ENCODE assay signal across 8 cellular contexts in the genomic region with DNA sequence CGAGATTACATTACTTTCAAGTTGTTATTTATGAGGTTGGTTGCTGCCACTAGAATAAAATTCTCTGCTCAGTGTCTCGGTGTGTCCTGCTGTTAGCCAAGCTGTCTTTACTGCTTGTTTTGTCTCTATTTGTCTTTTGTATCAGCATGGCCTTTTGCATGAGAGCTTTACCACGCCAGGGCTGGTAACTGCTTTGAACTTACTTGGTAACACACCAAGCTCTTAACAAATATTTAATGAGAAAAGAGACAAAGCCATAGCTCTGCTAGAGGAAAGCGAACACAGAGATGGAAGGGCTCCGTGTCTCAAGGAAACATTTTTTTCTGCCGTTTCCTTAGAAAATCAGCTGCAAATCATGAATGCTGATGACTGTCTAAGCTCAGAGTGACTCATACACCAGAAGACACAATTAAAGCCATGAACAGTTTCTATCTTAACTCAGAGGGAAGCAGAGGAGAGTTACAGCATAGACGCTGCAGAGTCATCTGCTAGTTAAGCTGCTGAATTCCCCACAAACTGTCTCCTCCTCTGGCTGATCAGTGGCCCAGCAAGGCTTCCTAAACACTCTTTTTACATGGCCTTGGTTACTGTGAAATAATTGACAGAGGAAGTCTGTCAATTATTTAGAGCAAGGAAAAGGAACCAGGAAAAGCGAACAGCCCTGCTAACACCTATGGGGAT. TPM values are rescaled to one million over a fixed set of nuclear protein-coding genes. Genes with fewer than 3 reads are reported as not detected.
A peak's percentile ranks its signal among the peaks of the same experiment; 100 is the strongest.
DNase-seq lines count a peak whose midpoint lies in the region; ATAC-seq and TF ChIP-seq lines count a peak whose summit lies in the region.

No MANE protein-coding gene starts in this region.

- H3K27ac Mint-ChIP-seq in WTC11: peak overlapping the region; percentile 51; the same call in 1 of the 2 replicates

- peaks cover 36% of the 10 kb centered on the region for H3K4me1 Mint-ChIP-seq in WTC11

- H3K36me3 Mint-ChIP-seq in WTC11: peaks cover 35% of the 10 kb centered on the region

- H3K4me3 Mint-ChIP-seq in WTC11: no peak overlapping the region

- H3K4me3 ChIP-seq in cardiac muscle cell: no peak overlapping the region
- H3K4me3 ChIP-seq in skin epidermis: no peak overlapping the region

- peaks cover 7% of the 10 kb centered on the region for H3K9me3 Mint-ChIP-seq in WTC11

- ATAC-seq in GM18519 (IDR thresholded peaks at IDR 0.05; ENCODE audit: low FRiP score, unreplicated experiment) (peak; percentile 40), HG03139 (IDR thresholded peaks at IDR 0.05; ENCODE audit: unreplicated experiment) (peak; percentile 31), WTC11 (peak; percentile 22)

- H3K27me3 ChIP-seq in cardiac muscle cell: no peaks in the 10 kb centered on the region

- H3K9me3 ChIP-seq in cardiac muscle cell (ENCODE audit: low read depth): no peaks in the 10 kb centered on the region

- CTCF ChIA-PET in WTC11 (lab: Charles Lee): interaction anchor here (0.6 to 1.3 kb wide), 4 partner anchors 11 to 466 kb away, joined by 3 to 4 read pairs (median 3); no protein-coding TSS in a partner anchor

- TF ChIP-seq CTCF in WTC11 (IDR thresholded peaks at IDR 0.05): no peak
- TF ChIP-seq CTCF in cardiac muscle cell (IDR thresholded peaks at IDR 0.05; ENCODE audit: low read depth, low read length): no peak

- H3K36me3 ChIP-seq in cardiac muscle cell: peaks cover 10% of the 10 kb centered on the region

- H3K27ac ChIP-seq in cardiac muscle cell: peak overlapping the region; percentile 25
- peak overlapping the region in 19 of 21 experiments; percentile 4 to 82 (median 65) for H3K27ac ChIP-seq in skin epidermis

- POLR2A ChIA-PET in WTC11 (lab: Charles Lee): interaction anchor here (0.5 to 0.6 kb wide), 2 partner anchors 28 to 534 kb away, joined by 3 to 4 read pairs; no protein-coding TSS in a partner anchor

- H3K27me3 Mint-ChIP-seq in WTC11 (ENCODE audit: low read depth): no peaks in the 10 kb centered on the region

- peaks cover 13% of the 10 kb centered on the region for H3K4me1 ChIP-seq in cardiac muscle cell (ENCODE audit: low read depth)

- DNase-seq in WTC11 (ENCODE audit: low spot score) (no peak), cardiac muscle cell (ENCODE audit: low read depth in 1 of 2, low spot score in 1 of 2) (peak in 1 of 2 donors; percentile 76), NCI-H2107 (lab: John Stamatoyannopoulos, UW) (no peak), T-helper 9 cell (no peak), DMS114 treated with DMSO at 0.1 percent for 48 hours (lab: John Stamatoyannopoulos, UW; ENCODE audit: unreplicated experiment) (no peak)

TF ChIP-seq in WTC11, 78 proteins besides CTCF, POLR2A, EP300 and RAD21 (continues in another document):
- TF ChIP-seq ZNF317 (CRISPR knock-in tag; IDR thresholded peaks at IDR 0.05; ENCODE audit: borderline replicate concordance, low read depth) (no peak), RELA (CRISPR knock-in tag; IDR thresholded peaks at IDR 0.05; ENCODE audit: borderline replicate concordance) (no peak), GABPB1 (CRISPR knock-in tag; IDR thresholded peaks at IDR 0.05) (no peak), CREB1 (CRISPR knock-in tag; IDR thresholded peaks at IDR 0.05) (no peak), NR1H2 (CRISPR knock-in tag; IDR thresholded peaks at IDR 0.05) (no peak), JUN (CRISPR knock-in tag; IDR thresholded peaks at IDR 0.05) (no peak), ZNF396 (CRISPR knock-in tag; IDR thresholded peaks at IDR 0.05; ENCODE audit: borderline replicate concordance) (no peak), CREM (CRISPR knock-in tag; IDR thresholded peaks at IDR 0.05) (no peak), NR2C2 (CRISPR knock-in tag; IDR thresholded peaks at IDR 0.05) (no peak), ZNF138 (CRISPR knock-in tag; conservative IDR thresholded peaks at IDR 0.05) (no peak), ELF4 (CRISPR knock-in tag; IDR thresholded peaks at IDR 0.05; ENCODE audit: low read depth) (no peak), ZNF416 (CRISPR knock-in tag; IDR thresholded peaks at IDR 0.05) (no peak)
- TF ChIP-seq, protein P1, sequence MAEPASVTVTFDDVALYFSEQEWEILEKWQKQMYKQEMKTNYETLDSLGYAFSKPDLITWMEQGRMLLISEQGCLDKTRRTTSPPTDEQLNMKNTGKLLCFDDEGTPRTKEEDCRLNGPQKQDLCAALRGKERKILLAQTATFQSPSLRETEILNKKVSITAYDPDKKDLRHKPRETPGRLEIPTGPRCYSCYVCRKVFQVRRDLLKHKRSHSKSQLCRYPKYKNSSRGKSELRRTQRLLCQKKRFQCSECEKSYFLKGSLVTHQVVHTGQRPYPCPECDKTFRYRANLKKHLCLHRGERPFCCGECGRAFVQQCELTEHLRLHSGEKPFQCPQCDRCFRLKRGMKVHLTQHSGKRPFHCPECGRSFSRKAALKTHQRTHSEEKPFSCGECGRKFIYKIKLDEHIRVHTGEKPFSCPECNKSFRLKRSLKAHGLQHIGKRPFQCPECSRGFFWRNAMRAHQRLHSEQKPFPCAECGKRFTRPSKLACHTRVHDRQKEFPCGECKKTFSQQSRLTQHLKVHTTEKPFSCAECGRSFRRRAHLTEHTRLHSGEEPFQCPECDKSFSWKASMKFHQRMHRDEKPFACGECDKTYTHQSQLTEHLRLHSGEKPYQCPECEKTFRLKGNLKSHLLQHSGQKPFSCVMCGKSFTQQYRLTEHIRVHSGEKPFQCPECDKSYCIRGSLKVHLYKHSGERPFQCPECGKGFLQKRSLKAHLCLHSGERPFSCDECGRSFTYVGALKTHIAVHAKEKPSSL (CRISPR knock-in tag; conservative IDR thresholded peaks at IDR 0.05): no peak
- TF ChIP-seq, protein P2, sequence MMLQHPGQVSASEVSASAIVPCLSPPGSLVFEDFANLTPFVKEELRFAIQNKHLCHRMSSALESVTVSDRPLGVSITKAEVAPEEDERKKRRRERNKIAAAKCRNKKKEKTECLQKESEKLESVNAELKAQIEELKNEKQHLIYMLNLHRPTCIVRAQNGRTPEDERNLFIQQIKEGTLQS (CRISPR knock-in tag; conservative IDR thresholded peaks at IDR 0.05): no peak
- TF ChIP-seq, protein P3, sequence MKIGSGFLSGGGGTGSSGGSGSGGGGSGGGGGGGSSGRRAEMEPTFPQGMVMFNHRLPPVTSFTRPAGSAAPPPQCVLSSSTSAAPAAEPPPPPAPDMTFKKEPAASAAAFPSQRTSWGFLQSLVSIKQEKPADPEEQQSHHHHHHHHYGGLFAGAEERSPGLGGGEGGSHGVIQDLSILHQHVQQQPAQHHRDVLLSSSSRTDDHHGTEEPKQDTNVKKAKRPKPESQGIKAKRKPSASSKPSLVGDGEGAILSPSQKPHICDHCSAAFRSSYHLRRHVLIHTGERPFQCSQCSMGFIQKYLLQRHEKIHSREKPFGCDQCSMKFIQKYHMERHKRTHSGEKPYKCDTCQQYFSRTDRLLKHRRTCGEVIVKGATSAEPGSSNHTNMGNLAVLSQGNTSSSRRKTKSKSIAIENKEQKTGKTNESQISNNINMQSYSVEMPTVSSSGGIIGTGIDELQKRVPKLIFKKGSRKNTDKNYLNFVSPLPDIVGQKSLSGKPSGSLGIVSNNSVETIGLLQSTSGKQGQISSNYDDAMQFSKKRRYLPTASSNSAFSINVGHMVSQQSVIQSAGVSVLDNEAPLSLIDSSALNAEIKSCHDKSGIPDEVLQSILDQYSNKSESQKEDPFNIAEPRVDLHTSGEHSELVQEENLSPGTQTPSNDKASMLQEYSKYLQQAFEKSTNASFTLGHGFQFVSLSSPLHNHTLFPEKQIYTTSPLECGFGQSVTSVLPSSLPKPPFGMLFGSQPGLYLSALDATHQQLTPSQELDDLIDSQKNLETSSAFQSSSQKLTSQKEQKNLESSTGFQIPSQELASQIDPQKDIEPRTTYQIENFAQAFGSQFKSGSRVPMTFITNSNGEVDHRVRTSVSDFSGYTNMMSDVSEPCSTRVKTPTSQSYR (CRISPR knock-in tag; IDR thresholded peaks at IDR 0.05): no peak
- TF ChIP-seq, protein P4, sequence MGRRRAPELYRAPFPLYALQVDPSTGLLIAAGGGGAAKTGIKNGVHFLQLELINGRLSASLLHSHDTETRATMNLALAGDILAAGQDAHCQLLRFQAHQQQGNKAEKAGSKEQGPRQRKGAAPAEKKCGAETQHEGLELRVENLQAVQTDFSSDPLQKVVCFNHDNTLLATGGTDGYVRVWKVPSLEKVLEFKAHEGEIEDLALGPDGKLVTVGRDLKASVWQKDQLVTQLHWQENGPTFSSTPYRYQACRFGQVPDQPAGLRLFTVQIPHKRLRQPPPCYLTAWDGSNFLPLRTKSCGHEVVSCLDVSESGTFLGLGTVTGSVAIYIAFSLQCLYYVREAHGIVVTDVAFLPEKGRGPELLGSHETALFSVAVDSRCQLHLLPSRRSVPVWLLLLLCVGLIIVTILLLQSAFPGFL (CRISPR knock-in tag; IDR thresholded peaks at IDR 0.05; ENCODE audit: borderline replicate concordance): no peak

RNA-seq across cellular contexts. Expression of a gene that starts 44.8 kb away (rescaled TPM):
- total RNA-seq in WTC11 (2021): 19.7 to 27.4 TPM (median 25.3 TPM) in 3 replicates
- 11.9 and 17.7 TPM in 2 replicates for total RNA-seq in cardiac muscle cell
- 13.9 and 18.1 TPM in 2 replicates for polyA plus RNA-seq in cardiac muscle cell
